Comparison of ENCODE assay signal across 26 cellular contexts in the genomic region with DNA sequence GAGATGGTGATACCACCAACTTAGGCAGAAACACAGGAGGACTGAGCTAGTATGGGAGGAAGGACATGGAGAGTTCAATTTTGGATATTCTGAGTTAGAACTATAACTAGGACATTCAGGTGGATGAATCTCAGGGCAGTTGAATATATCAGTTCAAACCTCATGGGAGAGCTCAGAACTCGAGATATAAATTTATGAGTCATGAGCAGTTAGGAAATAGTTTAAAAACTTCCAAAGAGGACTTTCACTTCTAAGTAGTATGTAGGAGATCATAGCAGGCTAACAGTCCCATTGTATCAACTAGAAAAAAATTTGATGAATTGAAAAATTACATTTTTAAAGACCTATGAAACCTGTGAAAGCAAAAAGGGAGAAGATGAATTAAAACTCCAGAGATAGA.
"Had no signal": no experiment of that assay in that cellular context is flagged by ENCODE, and none has a peak within 500 bp of the region (broad histone marks: within the 10 kb centered on the region; RNA-seq: fewer than 3 reads in every experiment).

No MANE protein-coding gene starts in this region.

- H3K36me3 ChIP-seq: stomach, suprapubic skin, thoracic aorta, thyroid gland, tibial artery, tibial nerve, transverse colon, upper lobe of left lung, upper lobe of right lung, uterus, vagina had no signal

- DNase-seq: stimulated activated CD4-positive, alpha-beta T cell treated with anti-CD3 and anti-CD28 coated beads, Interleukin-2, amount 100 ng/mL, for 48 hours; stimulated activated CD4-positive, alpha-beta T cell treated with anti-CD3 and anti-CD28 coated beads, Interleukin-4, amount 100 ng/mL, for 1 hour; stimulated activated CD4-positive, alpha-beta T cell treated with anti-CD3 and anti-CD28 coated beads, Interleukin-4, amount 100 ng/mL, for 24 hours; stimulated activated CD4-positive, alpha-beta T cell treated with anti-CD3 and anti-CD28 coated beads, Interleukin-4, amount 100 ng/mL, for 4 hours; stimulated activated CD8-positive, alpha-beta memory T cell treated with anti-CD3 and anti-CD28 coated beads, Interleukin-4, amount 100 ng/mL, for 48 hours; stimulated activated naive B cell treated with anti-CD40 and anti-IgM and Interleukin-4, amounts not matched to agents 10 μg/mL and 1 μg/mL and 100 μg/mL, for 72 hours; stimulated activated naive CD4-positive, alpha-beta T cell; stimulated activated naive CD4-positive, alpha-beta T cell treated with Interleukin-2 at 50 U/mL for 16 hours; stimulated activated naive CD8-positive, alpha-beta T cell treated with anti-CD3 and anti-CD28 coated beads, Interleukin-15, amount 100 ng/mL, for 72 hours; stimulated activated naive CD8-positive, alpha-beta T cell treated with anti-CD3 and anti-CD28 coated beads, Interleukin-15, Interleukin-2, amounts not matched to agents 100 U/mL and 50 U/mL, for 24 hours; stomach; substantia nigra; testis; thyroid gland; tibial artery; transverse colon; trophoblast cell; upper lobe of left lung; upper lobe of right lung; uterus had no signal

- H3K4me3 ChIP-seq: stomach, suprapubic skin, testis, thoracic aorta, thyroid gland, tibial artery, tibial nerve, transverse colon, upper lobe of left lung, upper lobe of right lung, uterus, vagina had no signal

- H3K4me1 ChIP-seq: stomach, suprapubic skin, testis, thyroid gland, tibial artery, tibial nerve, transverse colon, upper lobe of left lung, upper lobe of right lung, uterus, vagina had no signal

- H3K27me3 ChIP-seq: testis, thyroid gland, tibial artery, tibial nerve, transverse colon, upper lobe of left lung, upper lobe of right lung, uterus, vagina had no signal

- ATAC-seq: stimulated activated effector memory CD8-positive, alpha-beta T cell treated with anti-CD3 and anti-CD28 coated beads, Interleukin-12 subunit alpha, Interleukin-12 subunit beta, amount 100 ng/mL, for 72 hours; stimulated activated memory B cell treated with anti-CD40 and anti-IgM and Interleukin-4, amounts not matched to agents 10 μg/mL and 1 μg/mL and 100 μg/mL, for 72 hours; stimulated activated naive B cell treated with anti-CD40 and anti-IgM and Interleukin-4, amounts not matched to agents 10 μg/mL and 1 μg/mL and 100 μg/mL, for 72 hours; stimulated activated naive CD8-positive, alpha-beta T cell treated with anti-CD3 and anti-CD28 coated beads, Interleukin-15, amount 100 ng/mL, for 72 hours; stimulated activated naive CD8-positive, alpha-beta T cell treated with anti-CD3 and anti-CD28 coated beads, Interleukin-15, Interleukin-2, amounts not matched to agents 100 U/mL and 50 U/mL, for 24 hours; upper lobe of right lung had no signal

- H3K27ac ChIP-seq: stomach, suprapubic skin, testis, thoracic aorta, thyroid gland, tibial artery, tibial nerve, transverse colon, upper lobe of left lung, upper lobe of right lung, uterus, vagina had no signal

- H3K9me3 ChIP-seq: stomach, suprapubic skin, testis, thoracic aorta, thyroid gland, tibial artery, tibial nerve, transverse colon, upper lobe of left lung, upper lobe of right lung, uterus, vagina had no signal
